In genomic region chr15:95503107-95503506, GRCh38 we compare ENCODE assay signal across 14 cellular contexts.
DNase-seq lines count a peak whose midpoint lies in the region; ATAC-seq and TF ChIP-seq lines count a peak whose summit lies in the region.
"Had no signal": no experiment of that assay in that cellular context is flagged by ENCODE, and none has a peak within 500 bp of the region (broad histone marks: within the 10 kb centered on the region; RNA-seq: fewer than 3 reads in every experiment).

No MANE protein-coding gene starts in this region.

- peaks cover 21 to 26% of the 10 kb centered on the region in 2 donors for H3K27me3 Mint-ChIP-seq in natural killer cell treated with Interleukin-12 subunit alpha and Interleukin-12 subunit beta and Interleukin-15 and Interleukin-18, amount 100 ng/mL, for 72 hours
- H3K27me3 Mint-ChIP-seq in natural killer cell (ENCODE audit: low read depth in 2 of 2): peaks cover 10 to 31% of the 10 kb centered on the region in 2 donors
- peaks cover 3% of the 10 kb centered on the region for H3K27me3 Mint-ChIP-seq in activated T-helper 17 cell treated with anti-CD3 and anti-CD28 coated beads, Interleukin-2, amount 50 U/mL, for 72 hours
- H3K27me3 Mint-ChIP-seq in activated CD8-positive, alpha-beta memory T cell treated with anti-CD3 and anti-CD28 coated beads, Interleukin-2, amount 10 ng/mL, durations not matched to agents 7 days and 5 days: no peaks in the 10 kb centered on the region
- H3K27me3 Mint-ChIP-seq: CD4-positive, CD25-positive, alpha-beta regulatory T cell had no signal

- peak overlapping the region in 1 of 2 donors; percentile 21 for H3K27ac Mint-ChIP-seq in natural killer cell treated with Interleukin-12 subunit alpha and Interleukin-12 subunit beta and Interleukin-15 and Interleukin-18, amount 100 ng/mL, for 72 hours
- H3K27ac Mint-ChIP-seq in natural killer cell: no peak overlapping the region
- no peak overlapping the region for H3K27ac Mint-ChIP-seq in activated T-helper 17 cell treated with anti-CD3 and anti-CD28 coated beads, Interleukin-2, amount 50 U/mL, for 72 hours
- H3K27ac Mint-ChIP-seq in activated CD8-positive, alpha-beta memory T cell treated with anti-CD3 and anti-CD28 coated beads, Interleukin-2, amount 10 ng/mL, durations not matched to agents 7 days and 5 days: no peak overlapping the region
- H3K27ac Mint-ChIP-seq: CD8-positive, alpha-beta memory T cell; H9 had no signal

- CTCF ChIA-PET in activated CD8-positive, alpha-beta memory T cell treated with anti-CD3 and anti-CD28 coated beads, Interleukin-2, amount 10 ng/mL, durations not matched to agents 7 days and 5 days (lab: Charles Lee): interaction anchor here (0.6 kb wide), 1 partner anchor 243 kb away, joined by 3 read pairs; no protein-coding TSS in a partner anchor

- peak overlapping the region; percentile 19 for H3K4me3 Mint-ChIP-seq in natural killer cell treated with Interleukin-12 subunit alpha and Interleukin-12 subunit beta and Interleukin-15 and Interleukin-18, amount 100 ng/mL, for 72 hours
- H3K4me3 Mint-ChIP-seq in natural killer cell: no peak overlapping the region
- H3K4me3 Mint-ChIP-seq in activated T-helper 17 cell treated with anti-CD3 and anti-CD28 coated beads, Interleukin-2, amount 50 U/mL, for 72 hours: no peak overlapping the region
- no peak overlapping the region for H3K4me3 Mint-ChIP-seq in activated CD8-positive, alpha-beta memory T cell treated with anti-CD3 and anti-CD28 coated beads, Interleukin-2, amount 10 ng/mL, durations not matched to agents 7 days and 5 days
- H3K4me3 Mint-ChIP-seq: CD4-positive, CD25-positive, alpha-beta regulatory T cell; CD8-positive, alpha-beta memory T cell; H9 had no signal

- no peak for DNase-seq in natural killer cell treated with Interleukin-12 subunit alpha and Interleukin-12 subunit beta and Interleukin-15 and Interleukin-18, amount 100 ng/mL, for 72 hours (ENCODE audit: low spot score)
- no peak for DNase-seq in natural killer cell
- no peak for DNase-seq in activated CD8-positive, alpha-beta memory T cell treated with anti-CD3 and anti-CD28 coated beads, Interleukin-2, amount 10 ng/mL, durations not matched to agents 7 days and 5 days
- DNase-seq: ACHN; BE2C; C1 segment of cervical spinal cord; CD4-positive, CD25-positive, alpha-beta regulatory T cell; CD8-positive, alpha-beta memory T cell; COR-L47; GOT3; H9 had no signal

- no peaks in the 10 kb centered on the region for H3K9me3 Mint-ChIP-seq in natural killer cell treated with Interleukin-12 subunit alpha and Interleukin-12 subunit beta and Interleukin-15 and Interleukin-18, amount 100 ng/mL, for 72 hours
- H3K9me3 Mint-ChIP-seq in natural killer cell: no peaks in the 10 kb centered on the region
- peaks cover 4% of the 10 kb centered on the region for H3K9me3 Mint-ChIP-seq in activated T-helper 17 cell treated with anti-CD3 and anti-CD28 coated beads, Interleukin-2, amount 50 U/mL, for 72 hours
- H3K9me3 Mint-ChIP-seq in activated CD8-positive, alpha-beta memory T cell treated with anti-CD3 and anti-CD28 coated beads, Interleukin-2, amount 10 ng/mL, durations not matched to agents 7 days and 5 days (ENCODE audit: low read depth): peaks cover 2% of the 10 kb centered on the region
- H3K9me3 Mint-ChIP-seq: CD8-positive, alpha-beta memory T cell; H9 had no signal

- no peak for TF ChIP-seq CTCF in natural killer cell (IDR thresholded peaks at IDR 0.05)

- H3K4me1 Mint-ChIP-seq in natural killer cell treated with Interleukin-12 subunit alpha and Interleukin-12 subunit beta and Interleukin-15 and Interleukin-18, amount 100 ng/mL, for 72 hours (ENCODE audit: low read depth in 2 of 2): peaks cover 4 to 18% of the 10 kb centered on the region in 2 donors
- no peaks in the 10 kb centered on the region for H3K4me1 Mint-ChIP-seq in natural killer cell
- no peaks in the 10 kb centered on the region for H3K4me1 Mint-ChIP-seq in activated T-helper 17 cell treated with anti-CD3 and anti-CD28 coated beads, Interleukin-2, amount 50 U/mL, for 72 hours
- H3K4me1 Mint-ChIP-seq in activated CD8-positive, alpha-beta memory T cell treated with anti-CD3 and anti-CD28 coated beads, Interleukin-2, amount 10 ng/mL, durations not matched to agents 7 days and 5 days: peaks cover 5% of the 10 kb centered on the region
- H3K4me1 Mint-ChIP-seq: H9 had no signal

- ATAC-seq in natural killer cell treated with Interleukin-12 subunit alpha and Interleukin-12 subunit beta and Interleukin-15 and Interleukin-18, amount 100 ng/mL, for 72 hours: peak in 1 of 2 donors; percentile 11
- ATAC-seq in natural killer cell: no peak
- ATAC-seq in HG03442 (IDR thresholded peaks at IDR 0.05; ENCODE audit: unreplicated experiment): peak; percentile 10
- peak; percentile 23 for ATAC-seq in activated T-helper 17 cell treated with anti-CD3 and anti-CD28 coated beads, Interleukin-2, amount 50 U/mL, for 72 hours (replicated peaks)
- no peak for ATAC-seq in GM21717 (IDR thresholded peaks at IDR 0.05; ENCODE audit: unreplicated experiment)
- ATAC-seq in activated CD8-positive, alpha-beta memory T cell treated with anti-CD3 and anti-CD28 coated beads, Interleukin-2, amount 10 ng/mL, durations not matched to agents 7 days and 5 days: no peak

- no peaks in the 10 kb centered on the region for H3K36me3 Mint-ChIP-seq in natural killer cell treated with Interleukin-12 subunit alpha and Interleukin-12 subunit beta and Interleukin-15 and Interleukin-18, amount 100 ng/mL, for 72 hours
- no peaks in the 10 kb centered on the region for H3K36me3 Mint-ChIP-seq in natural killer cell
- no peaks in the 10 kb centered on the region for H3K36me3 Mint-ChIP-seq in activated T-helper 17 cell treated with anti-CD3 and anti-CD28 coated beads, Interleukin-2, amount 50 U/mL, for 72 hours (ENCODE audit: low read depth)
- H3K36me3 Mint-ChIP-seq in activated CD8-positive, alpha-beta memory T cell treated with anti-CD3 and anti-CD28 coated beads, Interleukin-2, amount 10 ng/mL, durations not matched to agents 7 days and 5 days: no peaks in the 10 kb centered on the region
- H3K36me3 Mint-ChIP-seq: CD4-positive, CD25-positive, alpha-beta regulatory T cell; CD8-positive, alpha-beta memory T cell had no signal

- intact Hi-C loops in natural killer cell (cut with micrococcal nuclease): no loop called here

Comparison
In these comparisons a context has a peak if more than half of its experiments do, and no peak if none do; other contexts are left out.
1. ATAC-seq: peak in HG03442 (single experiment) and activated T-helper 17 cell treated with anti-CD3 and anti-CD28 coated beads, Interleukin-2, amount 50 U/mL, for 72 hours (single experiment); none in natural killer cell (0 of 3), GM21717 (single experiment) and activated CD8-positive, alpha-beta memory T cell treated with anti-CD3 and anti-CD28 coated beads, Interleukin-2, amount 10 ng/mL, durations not matched to agents 7 days and 5 days (single experiment).